13 cellular contexts compared by ENCODE assay signal in the genomic region with DNA sequence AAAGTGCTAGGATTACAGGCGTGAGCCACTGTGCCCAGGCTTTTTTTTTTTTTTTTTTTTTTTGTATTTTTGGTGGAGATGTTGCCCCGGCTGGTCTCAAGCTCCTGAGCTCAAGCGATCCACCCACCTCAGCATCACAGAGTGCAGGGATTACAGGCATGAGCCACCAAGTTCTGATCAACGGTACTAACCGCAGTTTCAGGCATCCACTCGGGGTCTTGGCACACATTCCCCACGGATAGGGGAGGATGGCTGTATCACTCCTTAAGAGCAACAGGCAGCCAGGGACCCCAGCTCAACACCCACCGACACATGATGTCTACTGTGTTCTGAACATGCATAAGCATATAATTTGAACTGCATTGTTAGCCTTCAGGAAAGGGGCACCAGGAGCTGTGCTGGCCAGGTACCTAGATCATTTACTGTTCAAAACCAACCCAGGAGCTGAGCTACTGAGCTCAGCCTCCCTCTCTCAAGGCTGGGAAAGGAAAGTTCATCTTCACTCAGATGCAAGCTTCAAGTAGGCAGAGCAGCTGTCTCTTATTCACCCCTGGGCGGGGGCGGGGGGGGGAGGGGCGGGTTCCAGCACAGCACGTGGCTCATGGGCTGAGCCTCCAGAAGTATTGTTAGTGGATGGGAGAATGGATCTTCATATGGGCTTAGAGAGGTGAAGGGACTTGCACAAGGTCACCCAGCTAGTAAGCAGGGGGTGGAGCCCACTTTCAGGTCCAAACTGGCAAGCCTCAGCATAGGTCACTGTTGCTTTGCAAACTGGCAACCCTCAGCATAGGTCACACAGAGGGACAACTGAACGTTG. TPM values are rescaled to one million over a fixed set of nuclear protein-coding genes. Genes with fewer than 3 reads are reported as not detected.
DNase-seq lines count a peak whose midpoint lies in the region; ATAC-seq lines count a peak whose summit lies in the region.
"Had no signal": no experiment of that assay in that cellular context is flagged by ENCODE, and none has a peak within 500 bp of the region (broad histone marks: within the 10 kb centered on the region; RNA-seq: fewer than 3 reads in every experiment).

No MANE protein-coding gene starts in this region.

- H3K27me3 Mint-ChIP-seq in activated CD4-positive, alpha-beta memory T cell treated with anti-CD3 and anti-CD28 coated beads, Interleukin-2, amount 10 ng/mL, durations not matched to agents 7 days and 5 days: no peaks in the 10 kb centered on the region

- no peak overlapping the region for H3K4me3 Mint-ChIP-seq in activated CD4-positive, alpha-beta memory T cell treated with anti-CD3 and anti-CD28 coated beads, Interleukin-2, amount 10 ng/mL, durations not matched to agents 7 days and 5 days

- DNase-seq in stimulated activated CD4-positive, alpha-beta T cell treated with anti-CD3 and anti-CD28 coated beads, Interleukin-4, amount 100 ng/mL, for 4 hours: peak; percentile 37 to 39
- no peak for DNase-seq in stimulated activated CD4-positive, alpha-beta T cell treated with anti-CD3 and anti-CD28 coated beads, Interleukin-12 subunit alpha, Interleukin-12 subunit beta, amount 100 ng/mL, for 4 hours
- no peak for DNase-seq in activated CD4-positive, alpha-beta memory T cell treated with anti-CD3 and anti-CD28 coated beads, Interleukin-2, amount 10 ng/mL, durations not matched to agents 7 days and 5 days
- no peak for DNase-seq in left colon
- no peak for DNase-seq in NCI-H69 (lab: John Stamatoyannopoulos, UW)
- DNase-seq in SW 1271 (lab: John Stamatoyannopoulos, UW): no peak
- no peak for DNase-seq in T-helper 9 cell
- DNase-seq: dorsolateral prefrontal cortex; NCI-H226; SIG-M5; stimulated activated CD8-positive, alpha-beta memory T cell treated with anti-CD3 and anti-CD28 coated beads, Interleukin-4, amount 100 ng/mL, for 48 hours had no signal

- H3K27ac Mint-ChIP-seq in activated CD4-positive, alpha-beta memory T cell treated with anti-CD3 and anti-CD28 coated beads, Interleukin-2, amount 10 ng/mL, durations not matched to agents 7 days and 5 days: peak overlapping the region; percentile 59

- POLR2A ChIA-PET in activated CD4-positive, alpha-beta memory T cell treated with anti-CD3 and anti-CD28 coated beads, Interleukin-2, amount 10 ng/mL, durations not matched to agents 7 days and 5 days (lab: Charles Lee): interaction anchor here (0.8 to 2.2 kb wide), 5 partner anchors 13 to 136 kb away, joined by 3 to 11 read pairs (median 4); a partner anchor contains a TSS

- intact Hi-C loops in left colon (cut with DNase I, micrococcal nuclease): no loop called here

- H3K9me3 Mint-ChIP-seq in activated CD4-positive, alpha-beta memory T cell treated with anti-CD3 and anti-CD28 coated beads, Interleukin-2, amount 10 ng/mL, durations not matched to agents 7 days and 5 days: no peaks in the 10 kb centered on the region

- peaks cover 60% of the 10 kb centered on the region for H3K36me3 Mint-ChIP-seq in activated CD4-positive, alpha-beta memory T cell treated with anti-CD3 and anti-CD28 coated beads, Interleukin-2, amount 10 ng/mL, durations not matched to agents 7 days and 5 days (ENCODE audit: low read depth)

- CTCF ChIA-PET in activated CD4-positive, alpha-beta memory T cell treated with anti-CD3 and anti-CD28 coated beads, Interleukin-2, amount 10 ng/mL, durations not matched to agents 7 days and 5 days (lab: Charles Lee): interaction anchor here (1.1 to 1.5 kb wide), 2 partner anchors 70 to 121 kb away, joined by 3 read pairs; no protein-coding TSS in a partner anchor

- ATAC-seq in left colon: peak; percentile 7
- ATAC-seq in HG03039 (IDR thresholded peaks at IDR 0.05; ENCODE audit: unreplicated experiment): no peak
- ATAC-seq: activated CD4-positive, CD25-positive, alpha-beta regulatory T cell treated with anti-CD3 and anti-CD28 coated beads, Interleukin-2, amount 50 U/mL, for 24 hours had no signal

- H3K4me1 Mint-ChIP-seq in activated CD4-positive, alpha-beta memory T cell treated with anti-CD3 and anti-CD28 coated beads, Interleukin-2, amount 10 ng/mL, durations not matched to agents 7 days and 5 days: peaks cover 85% of the 10 kb centered on the region

RNA-seq across cellular contexts. Expression of a gene that starts 24.6 kb away (rescaled TPM):
- 100 to 1,000 TPM; 537 to 565 TPM for total RNA-seq in activated CD4-positive, alpha-beta memory T cell treated with anti-CD3 and anti-CD28 coated beads, Interleukin-2, amount 10 ng/mL, durations not matched to agents 7 days and 5 days
- total RNA-seq in left colon: 100 to 1,000 TPM; 340 to 367 TPM

Comparison
In these comparisons a context has a peak if more than half of its experiments do, and no peak if none do; other contexts are left out.
1. DNase-seq: peak in stimulated activated CD4-positive, alpha-beta T cell treated with anti-CD3 and anti-CD28 coated beads, Interleukin-4, amount 100 ng/mL, for 4 hours (2 of 2); none in stimulated activated CD4-positive, alpha-beta T cell treated with anti-CD3 and anti-CD28 coated beads, Interleukin-12 subunit alpha, Interleukin-12 subunit beta, amount 100 ng/mL, for 4 hours (single experiment), activated CD4-positive, alpha-beta memory T cell treated with anti-CD3 and anti-CD28 coated beads, Interleukin-2, amount 10 ng/mL, durations not matched to agents 7 days and 5 days (single experiment), left colon (0 of 2), NCI-H69 (single experiment), SW 1271 (0 of 2) and T-helper 9 cell (single experiment).